3 cellular contexts compared by ENCODE assay signal in genomic region chr3:28615071-28615470, GRCh38.
A peak's percentile ranks its signal among the peaks of the same experiment; 100 is the strongest.
TF ChIP-seq lines count a peak whose summit lies in the region.

No MANE protein-coding gene starts in this region.

TF ChIP-seq in HepG2, 621 proteins besides CTCF, POLR2A, EP300 and RAD21:
- TF ChIP-seq CEBPB (IDR thresholded peaks at IDR 0.05; ENCODE audit: borderline replicate concordance, low read depth, low read length), result peak; percentile 52; the same call in 1 of the 2 replicates
- TF ChIP-seq, protein P1, sequence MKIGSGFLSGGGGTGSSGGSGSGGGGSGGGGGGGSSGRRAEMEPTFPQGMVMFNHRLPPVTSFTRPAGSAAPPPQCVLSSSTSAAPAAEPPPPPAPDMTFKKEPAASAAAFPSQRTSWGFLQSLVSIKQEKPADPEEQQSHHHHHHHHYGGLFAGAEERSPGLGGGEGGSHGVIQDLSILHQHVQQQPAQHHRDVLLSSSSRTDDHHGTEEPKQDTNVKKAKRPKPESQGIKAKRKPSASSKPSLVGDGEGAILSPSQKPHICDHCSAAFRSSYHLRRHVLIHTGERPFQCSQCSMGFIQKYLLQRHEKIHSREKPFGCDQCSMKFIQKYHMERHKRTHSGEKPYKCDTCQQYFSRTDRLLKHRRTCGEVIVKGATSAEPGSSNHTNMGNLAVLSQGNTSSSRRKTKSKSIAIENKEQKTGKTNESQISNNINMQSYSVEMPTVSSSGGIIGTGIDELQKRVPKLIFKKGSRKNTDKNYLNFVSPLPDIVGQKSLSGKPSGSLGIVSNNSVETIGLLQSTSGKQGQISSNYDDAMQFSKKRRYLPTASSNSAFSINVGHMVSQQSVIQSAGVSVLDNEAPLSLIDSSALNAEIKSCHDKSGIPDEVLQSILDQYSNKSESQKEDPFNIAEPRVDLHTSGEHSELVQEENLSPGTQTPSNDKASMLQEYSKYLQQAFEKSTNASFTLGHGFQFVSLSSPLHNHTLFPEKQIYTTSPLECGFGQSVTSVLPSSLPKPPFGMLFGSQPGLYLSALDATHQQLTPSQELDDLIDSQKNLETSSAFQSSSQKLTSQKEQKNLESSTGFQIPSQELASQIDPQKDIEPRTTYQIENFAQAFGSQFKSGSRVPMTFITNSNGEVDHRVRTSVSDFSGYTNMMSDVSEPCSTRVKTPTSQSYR (CRISPR knock-in tag; IDR thresholded peaks at IDR 0.05; ENCODE audit: borderline replicate concordance), result no peak

TF ChIP-seq in IMR-90, 13 proteins besides CTCF, POLR2A, EP300 and RAD21:
- TF ChIP-seq MAZ (IDR thresholded peaks at IDR 0.05; ENCODE audit: borderline replicate concordance, low read depth, low read length), result no peak
- TF ChIP-seq CEBPB (IDR thresholded peaks at IDR 0.05; ENCODE audit: low read depth, low read length), result peak; percentile 62

TF ChIP-seq in H1, 55 proteins besides CTCF, POLR2A, EP300 and RAD21:
- TF ChIP-seq CEBPB (IDR thresholded peaks at IDR 0.05; ENCODE audit: low read depth, low read length) (0 out of 2 replicates have a peak, but pooled peaks have one; percentile 43), SUZ12 (IDR thresholded peaks at IDR 0.05; ENCODE audit: low read length) (no peak)
TF ChIP-seq in H1: peak in this region for 1.
